In the genomic region with DNA sequence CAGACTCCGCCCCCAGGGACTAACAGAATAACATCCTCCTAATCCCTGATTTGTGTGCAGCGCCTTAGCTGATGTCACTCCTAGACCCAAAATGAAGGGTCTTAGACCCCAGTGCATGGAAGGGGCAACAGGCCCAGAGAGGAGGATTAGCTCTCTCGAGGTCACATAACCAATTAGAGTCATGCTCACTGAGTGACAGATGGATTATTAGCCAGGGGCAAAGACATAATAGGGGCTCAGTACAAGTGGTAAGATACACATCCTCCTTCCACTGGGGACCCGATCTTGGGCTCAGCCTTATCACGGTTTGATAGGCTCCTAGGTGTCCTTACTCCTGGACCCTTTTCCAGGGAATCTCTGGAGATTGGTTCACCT, we compare ENCODE assay signal across 8 cellular contexts. TPM values are rescaled to one million over a fixed set of nuclear protein-coding genes. Genes with fewer than 3 reads are reported as not detected.
DNase-seq lines count a peak whose midpoint lies in the region; ATAC-seq and TF ChIP-seq lines count a peak whose summit lies in the region.

No MANE protein-coding gene starts in this region.

- peak overlapping the region; percentile 99 for H2AFZ ChIP-seq in KMS-11 (ENCODE audit: low read depth)
- H2AFZ ChIP-seq in mammary epithelial cell (ENCODE audit: low read depth, low read length): peak overlapping the region; percentile 91

- H3K36me3 ChIP-seq in KMS-11 (ENCODE audit: insufficient read depth): no peaks in the 10 kb centered on the region
- no peaks in the 10 kb centered on the region for H3K36me3 ChIP-seq in mammary epithelial cell (ENCODE audit: insufficient read depth, low read length)
- no peaks in the 10 kb centered on the region for H3K36me3 ChIP-seq in muscle layer of colon (ENCODE audit: insufficient read depth, low read length)

- BruUV-seq in mammary epithelial cell (replicated peaks; lab: Mats Ljungman, UMichigan): TSS peak; percentile 59

- H3K9me3 ChIP-seq in mammary epithelial cell (replicated peaks; ENCODE audit: insufficient read depth, low read length): no peaks in the 10 kb centered on the region
- H3K9me3 ChIP-seq in muscle layer of colon (ENCODE audit: low read length): no peaks in the 10 kb centered on the region

- dilution Hi-C loops in mammary epithelial cell (cut with HindIII; ENCODE audit: low sequenced_read_pairs): no loop called here

- peak overlapping the region; percentile 91 for H3K9ac ChIP-seq in KMS-11
- no peak overlapping the region for H3K9ac ChIP-seq in mammary epithelial cell (ENCODE audit: insufficient read depth, low read length)
- peak overlapping the region; percentile 90 for H3K9ac ChIP-seq in muscle layer of colon (ENCODE audit: low read length)

- H3K27ac ChIP-seq in KMS-11: peak overlapping the region; percentile 74
- peak overlapping the region; percentile 52 for H3K27ac ChIP-seq in mammary epithelial cell (ENCODE audit: insufficient read depth, low read depth, low read length)
- peak overlapping the region; percentile 97 for H3K27ac ChIP-seq in muscle layer of colon (ENCODE audit: low read depth, low read length)

- H3K4me1 ChIP-seq in KMS-11 (ENCODE audit: low read depth, poor library complexity, severe bottlenecking): peaks cover 30% of the 10 kb centered on the region
- peaks cover 37% of the 10 kb centered on the region for H3K4me1 ChIP-seq in mammary epithelial cell (ENCODE audit: insufficient read depth, low read length)
- H3K4me1 ChIP-seq in muscle layer of colon (ENCODE audit: insufficient read depth, low read length): peaks cover 21% of the 10 kb centered on the region

- H4K20me1 ChIP-seq in KMS-11 (ENCODE audit: insufficient read depth) (no peaks in the 10 kb centered on the region), mammary epithelial cell (ENCODE audit: insufficient read depth, low read length) (no peaks in the 10 kb centered on the region)

- H3K4me3 ChIP-seq in AG09309 (ENCODE audit: control insufficient read depth, low read depth, low read length) (peak overlapping the region; percentile 81), KMS-11 (IDR thresholded peaks at IDR 0.05; ENCODE audit: insufficient read depth, low read depth, low read length) (no peak overlapping the region), mammary epithelial cell (replicated peaks in 1 of 3; ENCODE audit: insufficient read depth in 1 of 3, low read depth in 2 of 3, low read length in 3 of 3) (peak overlapping the region; percentile 49 to 78 (median 61)), muscle layer of colon (ENCODE audit: low read depth in 1 of 2, low read length in 2 of 2) (peak overlapping the region; percentile 75 to 85)

- in situ Hi-C loops in mammary epithelial cell (cut with MboI; ENCODE audit: low sequenced_read_pairs in 2 of 2): loop anchor here in 1 of 2 donors (10.0 kb wide), 1 partner anchor 130 kb away; no protein-coding TSS in a partner anchor

- CTCF ChIA-PET in mammary epithelial cell (lab: Charles Lee; ENCODE audit: low non-redundant PET): interaction anchor here (1.0 kb wide), 1 partner anchor 65 kb away, joined by 4 read pairs; no protein-coding TSS in a partner anchor

- intact Hi-C loops in mammary epithelial cell (cut with micrococcal nuclease): loop anchor here (1.0 to 5.0 kb wide), 5 partner anchors 43 to 513 kb away; no protein-coding TSS in a partner anchor

- H3K27me3 ChIP-seq in KMS-11 (ENCODE audit: insufficient read depth, low read depth) (no peaks in the 10 kb centered on the region), mammary epithelial cell (ENCODE audit: insufficient read depth, low read length) (no peaks in the 10 kb centered on the region), muscle layer of colon (ENCODE audit: control insufficient read depth in 1 of 2, insufficient read depth in 2 of 2, low read length in 2 of 2) (no peaks in the 10 kb centered on the region)

- ATAC-seq in GM18870 (IDR thresholded peaks at IDR 0.05; ENCODE audit: unreplicated experiment): no peak
- no peak for ATAC-seq in HG02981 (IDR thresholded peaks at IDR 0.05; ENCODE audit: unreplicated experiment)

- H3K4me2 ChIP-seq in KMS-11: peak overlapping the region; percentile 92
- H3K4me2 ChIP-seq in mammary epithelial cell (ENCODE audit: insufficient read depth, low read depth, low read length): peak overlapping the region; percentile 84

- DNase-seq in AG09309 (ENCODE audit: low read depth) (no peak), mammary epithelial cell (no peak), middle frontal gyrus (ENCODE audit: extremely low spot score, low spot score) (no peak)
- no peak for DNase-seq in effector CD8-positive, alpha-beta T cell (lab: John Stamatoyannopoulos, UW)

- H3K79me2 ChIP-seq in KMS-11 (ENCODE audit: insufficient read depth, low read depth) (no peaks in the 10 kb centered on the region), mammary epithelial cell (ENCODE audit: insufficient read depth, low read length) (no peaks in the 10 kb centered on the region)

- no peak for TF ChIP-seq CTCF in AG09309 (IDR thresholded peaks at IDR 0.05; ENCODE audit: control insufficient read depth, insufficient read depth, low read depth, low read length, missing control alignments)
- TF ChIP-seq CTCF in KMS-11 (conservative IDR thresholded peaks at IDR 0.05; ENCODE audit: low read depth, low read length): no peak
- TF ChIP-seq CTCF in mammary epithelial cell (conservative IDR thresholded peaks at IDR 0.05 in 1 of 2, IDR thresholded peaks at IDR 0.05 in 1 of 2; ENCODE audit: extremely low read depth in 1 of 2, insufficient read depth in 1 of 2, low read depth in 1 of 2, low read length in 2 of 2): no peak

- WGBS in mammary epithelial cell (ENCODE audit: low coverage, missing lambda C conversion rate): 63% methylated on average over 5 of the region's 5 CpGs

RNA-seq across cellular contexts. Expression of a gene that starts 0.9 kb away (rescaled TPM):
- total RNA-seq in mammary epithelial cell: 1 to 10 TPM; 2.5 to 4.4 TPM
- polyA plus RNA-seq in mammary epithelial cell: 1.2 TPM
- 3.9 TPM for polyA minus RNA-seq in mammary epithelial cell

RNA-seq across cellular contexts. Expression of a gene that starts 28.1 kb away (rescaled TPM):
- total RNA-seq in mammary epithelial cell: 10 to 100 TPM; 10.5 to 15.2 TPM
- 37.6 TPM for polyA plus RNA-seq in mammary epithelial cell
- polyA minus RNA-seq in mammary epithelial cell: 29.6 TPM
